Comparison of ENCODE assay signal across 6 cellular contexts in the genomic region with DNA sequence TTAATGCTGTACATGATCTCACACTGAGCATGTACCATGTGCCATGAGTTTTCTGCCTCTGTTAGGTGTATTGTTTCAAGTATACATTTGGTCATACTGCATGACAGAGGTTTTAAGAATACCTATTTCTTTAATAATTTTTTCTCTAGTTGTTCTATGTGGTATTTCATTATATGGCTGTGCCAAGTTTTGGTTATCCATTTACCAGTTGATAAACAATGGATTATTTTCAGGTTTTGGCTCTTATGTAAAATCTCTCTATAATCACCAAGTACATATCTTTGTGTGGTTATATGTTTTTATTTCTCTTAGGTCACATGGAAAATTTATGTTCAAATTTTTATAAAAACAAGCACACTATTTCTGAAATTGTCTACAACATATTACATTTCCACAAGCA.
"Had no signal": no experiment of that assay in that cellular context is flagged by ENCODE, and none has a peak within 500 bp of the region (broad histone marks: within the 10 kb centered on the region; RNA-seq: fewer than 3 reads in every experiment).

No MANE protein-coding gene starts in this region.

- H3K4me3 ChIP-seq: GM23338 had no signal

- DNase-seq: H9, HCEC 1CT, KBM-7 had no signal

- H3K27me3 Mint-ChIP-seq: IgD-negative memory B cell had no signal

- H3K36me3 Mint-ChIP-seq: IgD-negative memory B cell had no signal

- H3K27ac Mint-ChIP-seq: GM23338, H9, IgD-negative memory B cell had no signal

- H3K4me3 Mint-ChIP-seq: GM23338, H9, IgD-negative memory B cell had no signal

- H3K4me1 Mint-ChIP-seq: GM23338, H9, IgD-negative memory B cell had no signal

- H3K27ac ChIP-seq: KMS-11 had no signal

- ATAC-seq: GM23338 had no signal
